In the genomic region with DNA sequence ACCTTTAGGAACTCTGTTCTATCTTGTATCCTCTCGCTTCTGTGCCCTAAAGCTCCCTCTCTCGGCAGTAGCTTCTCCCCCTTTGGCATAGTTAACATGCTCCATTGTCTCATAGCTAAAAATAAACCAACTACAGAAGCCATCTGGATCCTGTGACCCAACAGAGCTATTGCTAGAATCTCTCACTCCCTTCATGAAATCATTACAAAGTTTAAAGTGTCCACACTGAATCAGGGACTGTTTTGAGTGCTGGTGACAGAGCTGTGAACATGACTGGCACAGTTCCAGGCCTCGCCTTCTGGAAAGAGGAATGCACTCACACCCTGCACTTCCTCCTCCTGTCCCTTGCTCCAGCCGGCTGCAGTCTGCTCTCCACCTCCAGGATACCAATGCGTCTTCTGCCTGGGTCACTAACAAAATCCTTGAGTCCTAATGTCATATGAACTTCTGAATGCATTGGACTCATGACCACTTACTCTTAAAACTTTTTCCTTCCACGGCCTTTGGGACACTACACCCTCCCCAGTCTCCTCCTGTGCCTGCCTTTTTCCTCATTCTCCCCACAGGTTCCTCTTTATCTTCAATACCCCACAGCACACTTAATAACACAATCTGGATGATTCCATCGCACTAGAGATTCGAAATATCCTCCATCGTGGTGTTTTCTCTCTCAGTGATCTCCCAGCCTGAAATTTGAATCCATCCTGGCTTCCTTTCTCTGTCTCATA, we compare ENCODE assay signal across 9 cellular contexts. TPM values are rescaled to one million over a fixed set of nuclear protein-coding genes. Genes with fewer than 3 reads are reported as not detected.
A peak's percentile ranks its signal among the peaks of the same experiment; 100 is the strongest.
DNase-seq lines count a peak whose midpoint lies in the region; ATAC-seq and TF ChIP-seq lines count a peak whose summit lies in the region.
"Had no signal": no experiment of that assay in that cellular context is flagged by ENCODE, and none has a peak within 500 bp of the region (broad histone marks: within the 10 kb centered on the region; RNA-seq: fewer than 3 reads in every experiment).

No MANE protein-coding gene starts in this region.

- no peaks in the 10 kb centered on the region; the same call in 1 of the 2 replicates for H3K79me2 ChIP-seq in PC-9 (ENCODE audit: low read depth)

- H3K27ac ChIP-seq in PC-9, result 0 out of 2 replicates have a peak overlapping the region, but pooled peaks have one; percentile 14
- H3K27ac ChIP-seq in gastrocnemius medialis, result peak overlapping the region; percentile 73 to 79 (median 78)
- no peak overlapping the region for H3K27ac ChIP-seq in CD8-positive, alpha-beta memory T cell (ENCODE audit: low read depth, low read length)

- no peaks in the 10 kb centered on the region for H3K9me2 ChIP-seq in PC-9 (ENCODE audit: insufficient read depth)

- no peaks in the 10 kb centered on the region for H3K36me3 ChIP-seq in PC-9 (ENCODE audit: low read depth)
- H3K36me3 ChIP-seq in gastrocnemius medialis, result no peaks in the 10 kb centered on the region
- no peaks in the 10 kb centered on the region for H3K36me3 ChIP-seq in CD8-positive, alpha-beta memory T cell (ENCODE audit: insufficient read depth, low read length)

- TF ChIP-seq CTCF in PC-9 (conservative IDR thresholded peaks at IDR 0.05) (no peak), gastrocnemius medialis (IDR thresholded peaks at IDR 0.05 in 4 of 5, conservative IDR thresholded peaks at IDR 0.05 in 1 of 5) (peak in 1 of 5 experiments; percentile 11)

- no peak for TF ChIP-seq POLR2A in gastrocnemius medialis (IDR thresholded peaks at IDR 0.05)

- H3K4me3 Mint-ChIP-seq in CD8-positive, alpha-beta memory T cell, result no peak overlapping the region
- H3K4me3 Mint-ChIP-seq: naive B cell had no signal

- H3K9me3 Mint-ChIP-seq in CD8-positive, alpha-beta memory T cell, result no peaks in the 10 kb centered on the region

- ATAC-seq in gastrocnemius medialis (peak; percentile 98 to 99), GM21723 (IDR thresholded peaks at IDR 0.05; ENCODE audit: unreplicated experiment) (no peak), HG02970 (IDR thresholded peaks at IDR 0.05; ENCODE audit: low FRiP score, unreplicated experiment) (no peak)

- peak overlapping the region; percentile 48 for H3K4me2 ChIP-seq in PC-9

- no TSS peak for BruUV-seq in PC-9 (replicated peaks; lab: Mats Ljungman, UMichigan)

- DNase-seq in H4 (ENCODE audit: low spot score), result peak; percentile 22
- DNase-seq in PC-9, result peak; percentile 69 to 86
- DNase-seq in cardiac septum (ENCODE audit: low spot score), result peak; percentile 93
- peak; percentile 67 to 82 for DNase-seq in gastrocnemius medialis
- no peak for DNase-seq in CD8-positive, alpha-beta memory T cell
- no peak for DNase-seq in 8988T
- DNase-seq: naive B cell had no signal

- no peaks in the 10 kb centered on the region for H3K36me3 Mint-ChIP-seq in CD8-positive, alpha-beta memory T cell

- no peaks in the 10 kb centered on the region for H4K20me1 ChIP-seq in PC-9 (ENCODE audit: insufficient read depth)

- H3K4me1 ChIP-seq in PC-9 (replicated peaks; ENCODE audit: insufficient read depth) (peaks cover 13% of the 10 kb centered on the region), gastrocnemius medialis (peaks cover 10 to 15% of the 10 kb centered on the region in 2 donors)
- H3K4me1 ChIP-seq in CD8-positive, alpha-beta memory T cell (ENCODE audit: insufficient read depth, low read length), result no peaks in the 10 kb centered on the region

- POLR2A ChIA-PET in PC-9 (lab: Charles Lee; ENCODE audit: unreplicated experiment), result interaction anchor here (0.6 kb wide), 1 partner anchor 315 kb away, joined by 8 read pairs; no protein-coding TSS in a partner anchor
- POLR2A ChIA-PET in CD8-positive, alpha-beta memory T cell (lab: Charles Lee), result no interaction called here

- H3K9me3 ChIP-seq in PC-9 (ENCODE audit: insufficient read depth, low read depth) (no peaks in the 10 kb centered on the region), gastrocnemius medialis (no peaks in the 10 kb centered on the region)
- no peaks in the 10 kb centered on the region for H3K9me3 ChIP-seq in CD8-positive, alpha-beta memory T cell (ENCODE audit: low read length)

- H3K4me1 Mint-ChIP-seq in CD8-positive, alpha-beta memory T cell, result peaks cover 0 to 6% (median 2%) of the 10 kb centered on the region in 3 donors

- CTCF ChIA-PET in PC-9 (lab: Charles Lee), result interaction anchor here (0.6 to 1.2 kb wide), 2 partner anchors 41 to 86 kb away, joined by 3 to 4 read pairs; no protein-coding TSS in a partner anchor
- CTCF ChIA-PET in CD8-positive, alpha-beta memory T cell (lab: Charles Lee), result no interaction called here

- H3K27me3 ChIP-seq in PC-9 (ENCODE audit: insufficient read depth, low read depth) (no peaks in the 10 kb centered on the region), gastrocnemius medialis (no peaks in the 10 kb centered on the region)
- peaks cover 5% of the 10 kb centered on the region for H3K27me3 ChIP-seq in CD8-positive, alpha-beta memory T cell (ENCODE audit: insufficient read depth, low read length, poor library complexity, severe bottlenecking)

- H3K27me3 Mint-ChIP-seq in CD8-positive, alpha-beta memory T cell, result peaks cover 2 to 9% of the 10 kb centered on the region in 2 donors

- H3K4me3 ChIP-seq in PC-9, result no peak overlapping the region
- H3K4me3 ChIP-seq in gastrocnemius medialis, result peak overlapping the region in 3 of 4 donors; percentile 31 to 37 (median 31)
- H3K4me3 ChIP-seq in CD8-positive, alpha-beta memory T cell (ENCODE audit: low read length), result no peak overlapping the region

- intact Hi-C loops in PC-9 (cut with micrococcal nuclease; ENCODE audit: unreplicated experiment), result no loop called here
- intact Hi-C loops in cardiac septum (cut with DNase I), result loop anchor here (2.0 to 10.0 kb wide), 2 partner anchors 190 to 298 kb away; a partner anchor contains a TSS
- intact Hi-C loops in gastrocnemius medialis (cut with DNase I; ENCODE audit: low total_unique reads), result loop anchor here (1.0 to 5.0 kb wide), 3 partner anchors 42 to 1358 kb away; a partner anchor contains a TSS

- no peaks in the 10 kb centered on the region; the same call in 1 of the 2 replicates for H3F3A ChIP-seq in PC-9 (ENCODE audit: insufficient read depth, low read depth)

- no peak overlapping the region; the same call in 1 of the 2 replicates for H2AFZ ChIP-seq in PC-9

- H3K27ac Mint-ChIP-seq in CD8-positive, alpha-beta memory T cell, result no peak overlapping the region
- H3K27ac Mint-ChIP-seq: naive B cell had no signal

- in situ Hi-C loops in gastrocnemius medialis (cut with MboI; ENCODE audit: low sequenced_read_pairs in 4 of 4), result no loop called here

RNA-seq across cellular contexts. Expression of a gene that starts 13.2 kb away (rescaled TPM):
- not detected in 2 replicates for total RNA-seq in H4 (2014; rRNA removed; shearing (Covaris generic))
- total RNA-seq in PC-9 (2021), result 13.8 and 17.8 TPM in 2 replicates
- 33.8 TPM for total RNA-seq in cardiac septum
- 1 to 10 TPM; 3.0 to 7.1 (median 5.8) TPM for total RNA-seq in gastrocnemius medialis
- total RNA-seq in CD8-positive, alpha-beta memory T cell, result under 1 TPM in 1 of 2 experiments, not detected in 1; 0.24 TPM
- polyA plus RNA-seq in CD8-positive, alpha-beta memory T cell, result not detected

Comparison
In these comparisons a context has a peak if more than half of its experiments do, and no peak if none do; other contexts are left out.
1. DNase-seq: peak in H4 (single experiment), PC-9 (2 of 2), cardiac septum (single experiment) and gastrocnemius medialis (2 of 2); none in CD8-positive, alpha-beta memory T cell (0 of 5) and 8988T (single experiment).
2. H3K4me3 ChIP-seq: peak in gastrocnemius medialis (3 of 4); none in PC-9 (single experiment) and CD8-positive, alpha-beta memory T cell (single experiment).
3. ATAC-seq: peak in gastrocnemius medialis (2 of 2); none in GM21723 (single experiment) and HG02970 (single experiment).